ENCODE assay signal across 11 cellular contexts in genomic region chr4:6271206-6271605, GRCh38. TPM values are rescaled to one million over a fixed set of nuclear protein-coding genes. Genes with fewer than 3 reads are reported as not detected.
DNase-seq lines count a peak whose midpoint lies in the region; ATAC-seq and TF ChIP-seq lines count a peak whose summit lies in the region.
"Had no signal": no experiment of that assay in that cellular context is flagged by ENCODE, and none has a peak within 500 bp of the region (broad histone marks: within the 10 kb centered on the region; RNA-seq: fewer than 3 reads in every experiment).

No MANE protein-coding gene starts in this region.

- DNase-seq in activated T-cell treated with anti-CD3 and anti-CD28 coated beads, Interleukin-2, amount 50 U/mL, for 72 hours, result no peak
- DNase-seq in activated T-cell treated with anti-CD3 and anti-CD28 coated beads, Interleukin-2, amount 50 U/mL, for 1 hour, result no peak
- no peak for DNase-seq in mesenchymal stem cell
- no peak for DNase-seq in thyroid gland
- DNase-seq: brain microvascular endothelial cell, KG1, NCI-H510A had no signal

- H2BK12ac ChIP-seq in mesenchymal stem cell (ENCODE audit: low read length in 2 of 2), result no peak overlapping the region

- intact Hi-C loops in thyroid gland (cut with DNase I), result no loop called here

- no peak overlapping the region for H2BK15ac ChIP-seq in mesenchymal stem cell (ENCODE audit: low read depth, poor library complexity, severe bottlenecking)

- no peak overlapping the region for H4K91ac ChIP-seq in mesenchymal stem cell (ENCODE audit: low read length)

- H3K79me1 ChIP-seq in mesenchymal stem cell (replicated peaks; ENCODE audit: low read length, poor library complexity, severe bottlenecking), result peaks cover 3% of the 10 kb centered on the region

- H3K36me3 Mint-ChIP-seq in activated T-cell treated with anti-CD3 and anti-CD28 coated beads, Interleukin-2, amount 50 U/mL, for 72 hours (ENCODE audit: insufficient read depth in 2 of 2), result no peaks in the 10 kb centered on the region

- H4K8ac ChIP-seq in mesenchymal stem cell (ENCODE audit: low read length), result no peak overlapping the region

- H3K4me1 Mint-ChIP-seq in activated T-cell treated with anti-CD3 and anti-CD28 coated beads, Interleukin-2, amount 50 U/mL, for 72 hours (ENCODE audit: low read depth), result peaks cover 5% of the 10 kb centered on the region

- H3K9me3 ChIP-seq in mesenchymal stem cell (ENCODE audit: control insufficient read depth, low read length) (no peaks in the 10 kb centered on the region), thyroid gland (no peaks in the 10 kb centered on the region)

- no peak overlapping the region for H3K23ac ChIP-seq in mesenchymal stem cell (ENCODE audit: low read length in 2 of 2)

- H3K27me3 ChIP-seq in mesenchymal stem cell (ENCODE audit: control insufficient read depth in 1 of 2, insufficient read depth in 1 of 2, low read length in 2 of 2) (peaks cover 0 to 10% of the 10 kb centered on the region in 2 experiments), thyroid gland (no peaks in the 10 kb centered on the region)
- H3K27me3 ChIP-seq: brain microvascular endothelial cell had no signal

- H3K18ac ChIP-seq in mesenchymal stem cell (ENCODE audit: low read depth in 1 of 2, low read length in 2 of 2), result no peak overlapping the region

- H3K9me3 Mint-ChIP-seq in activated T-cell treated with anti-CD3 and anti-CD28 coated beads, Interleukin-2, amount 50 U/mL, for 72 hours, result no peaks in the 10 kb centered on the region

- no peak for ATAC-seq in activated T-cell treated with anti-CD3 and anti-CD28 coated beads, Interleukin-2, amount 50 U/mL, for 72 hours (replicated peaks in 1 of 2)
- no peak for ATAC-seq in GM18861 (IDR thresholded peaks at IDR 0.05; ENCODE audit: unreplicated experiment)
- ATAC-seq in GM21360 (IDR thresholded peaks at IDR 0.05; ENCODE audit: unreplicated experiment), result no peak
- ATAC-seq in GM21576 (IDR thresholded peaks at IDR 0.05; ENCODE audit: unreplicated experiment), result no peak

- peak overlapping the region; percentile 74 to 80 for H3K4me3 Mint-ChIP-seq in activated T-cell treated with anti-CD3 and anti-CD28 coated beads, Interleukin-2, amount 50 U/mL, for 72 hours

- peaks cover 7% of the 10 kb centered on the region for H3K27me3 Mint-ChIP-seq in activated T-cell treated with anti-CD3 and anti-CD28 coated beads, Interleukin-2, amount 50 U/mL, for 72 hours (ENCODE audit: low read depth)

- no peak overlapping the region for H2AFZ ChIP-seq in mesenchymal stem cell (ENCODE audit: low read depth, low read length)

- peaks cover 48% of the 10 kb centered on the region for H3K4me1 ChIP-seq in mesenchymal stem cell (ENCODE audit: control insufficient read depth, insufficient read depth, low read depth, low read length)
- H3K4me1 ChIP-seq in thyroid gland, result peaks cover 57 to 60% of the 10 kb centered on the region in 2 donors

- no peak overlapping the region for H2BK5ac ChIP-seq in mesenchymal stem cell (ENCODE audit: low read depth, low read length, poor library complexity, severe bottlenecking)

- peak overlapping the region; percentile 83 for H3K4me2 ChIP-seq in mesenchymal stem cell (ENCODE audit: low read length, poor library complexity, severe bottlenecking)

- no peak for TF ChIP-seq CTCF in thyroid gland (IDR thresholded peaks at IDR 0.05)

- H3K36me3 ChIP-seq in mesenchymal stem cell (ENCODE audit: control insufficient read depth in 1 of 2, insufficient read depth in 2 of 2, low read depth in 1 of 2, low read length in 2 of 2) (peaks cover 0 to 7% of the 10 kb centered on the region in 2 experiments), thyroid gland (no peaks in the 10 kb centered on the region)
- H3K36me3 ChIP-seq: brain microvascular endothelial cell had no signal

- peak overlapping the region; percentile 12 for H3K27ac ChIP-seq in angular gyrus (ENCODE audit: low read depth, low read length)
- peak overlapping the region; percentile 86 for H3K27ac ChIP-seq in mesenchymal stem cell (ENCODE audit: low read length, poor library complexity, severe bottlenecking)
- H3K27ac ChIP-seq in thyroid gland, result peak overlapping the region; percentile 74 to 97 (median 95)
- H3K27ac ChIP-seq: brain microvascular endothelial cell had no signal

- H3K9ac ChIP-seq in mesenchymal stem cell (ENCODE audit: low read length), result peak overlapping the region; percentile 87

- 95% methylated on average over 9 of the region's 9 CpGs for WGBS in mesenchymal stem cell
- WGBS in thyroid gland, 2 donors, result 53 to 59% methylated on average over 9 of the region's 9 CpGs

- H3K4ac ChIP-seq in mesenchymal stem cell (ENCODE audit: low read depth in 1 of 2, low read length in 2 of 2), result no peak overlapping the region

- H3K4me3 ChIP-seq in mesenchymal stem cell (ENCODE audit: insufficient read depth in 1 of 2, low read depth in 1 of 2, low read length in 2 of 2), result peak overlapping the region in 1 of 2 experiments; percentile 84
- H3K4me3 ChIP-seq in thyroid gland (replicated peaks in 1 of 3), result peak overlapping the region in 1 of 3 donors; percentile 92

- TF ChIP-seq POLR2A in thyroid gland (IDR thresholded peaks at IDR 0.05), result no peak

- H3K27ac Mint-ChIP-seq in activated T-cell treated with anti-CD3 and anti-CD28 coated beads, Interleukin-2, amount 50 U/mL, for 72 hours, result no peak overlapping the region

- no peak overlapping the region for H3K14ac ChIP-seq in mesenchymal stem cell (ENCODE audit: low read length in 2 of 2)

- peak overlapping the region; percentile 13 for H2AK5ac ChIP-seq in mesenchymal stem cell (ENCODE audit: low read length, severe bottlenecking)

- H2BK120ac ChIP-seq in mesenchymal stem cell (ENCODE audit: low read depth, low read length), result no peak overlapping the region

RNA-seq across cellular contexts. Expression of gene WFS1, which starts 1.6 kb away (rescaled TPM):
- total RNA-seq in activated T-cell treated with anti-CD3 and anti-CD28 coated beads, Interleukin-2, amount 50 U/mL, for 72 hours, result 1 to 10 TPM; 5.3 to 7.4 TPM
- polyA plus RNA-seq in mesenchymal stem cell (2013, experiment 1 of 2), result 34.5 TPM
- polyA plus RNA-seq in mesenchymal stem cell (2013, experiment 2 of 2), result 32.5 TPM
- total RNA-seq in thyroid gland, result 100 to 1,000 TPM; 124 to 174 (median 132) TPM

Comparison
In these comparisons a context has a peak if more than half of its experiments do, and no peak if none do; other contexts are left out.
1. H3K27ac ChIP-seq: peak in every context shown above with its lines; median percentile 95 in thyroid gland; 86 in mesenchymal stem cell; 12 in angular gyrus.
2. RNA of gene WFS1, which starts 1.6 kb away (total RNA-seq): 124 to 174 TPM in thyroid gland; 5.3 to 7.4 TPM in activated T-cell treated with anti-CD3 and anti-CD28 coated beads, Interleukin-2, amount 50 U/mL, for 72 hours; every median in the first group is over 10 times any median in the second.